Comparison of ENCODE assay signal across 8 cellular contexts in genomic region chr12:14239350-14239934, GRCh38.
DNase-seq lines count a peak whose midpoint lies in the region; ATAC-seq, FAIRE-seq and TF ChIP-seq lines count a peak whose summit lies in the region.

No MANE protein-coding gene starts in this region.

- peak; percentile 66 for FAIRE-seq in H1 (lab: Jason Lieb, UNC)

- H3K4me1 Mint-ChIP-seq in natural killer cell, result peaks cover 16 to 25% of the 10 kb centered on the region in 2 donors

- peaks cover 4% of the 10 kb centered on the region; the same call in 1 of the 2 replicates for H3K23me2 ChIP-seq in H1 (ENCODE audit: low read depth, low read length)

- no peak overlapping the region for H3K18ac ChIP-seq in H1 (ENCODE audit: extremely low read depth, low read length)

- peaks cover 8% of the 10 kb centered on the region for H3K36me3 Mint-ChIP-seq in natural killer cell

- no peak overlapping the region for H4K5ac ChIP-seq in H1 (ENCODE audit: insufficient read length, low read depth, low read length)

- DNase-seq in EH (ENCODE audit: low read depth) (peak; percentile 55), SKM-1 treated with dmso at 0.1 percent for 144 hours (lab: John Stamatoyannopoulos, UW; ENCODE audit: unreplicated experiment) (peak; percentile 75), H1 (ENCODE audit: low read depth in 1 of 2, low spot score in 2 of 2) (peak in 1 of 2 experiments; percentile 61), natural killer cell (peak; percentile 28), GM19240 (ENCODE audit: insufficient read length, low spot score) (no peak), NCI-H2029 (lab: John Stamatoyannopoulos, UW) (no peak)

- no peaks in the 10 kb centered on the region for H3K79me2 ChIP-seq in H1 (ENCODE audit: control insufficient read depth in 1 of 2, insufficient read depth in 2 of 2, low read length in 2 of 2)

- no peak for TF ChIP-seq EP300 in H1 (IDR thresholded peaks at IDR 0.05; ENCODE audit: borderline replicate concordance in 1 of 2, low read depth in 2 of 2, low read length in 2 of 2)

- peak in 2 of 3 experiments; percentile 6 to 21; a peak in 2 of 4 replicates for TF ChIP-seq CTCF in H1 (IDR thresholded peaks at IDR 0.05; ENCODE audit: control extremely low read depth in 1 of 3, insufficient read depth in 1 of 3, low read depth in 1 of 3, low read length in 3 of 3)
- no peak for TF ChIP-seq CTCF in natural killer cell (IDR thresholded peaks at IDR 0.05)

- peaks cover 0 to 3% of the 10 kb centered on the region in 2 donors for H3K9me3 Mint-ChIP-seq in natural killer cell

- no peak overlapping the region for H2BK12ac ChIP-seq in H1 (ENCODE audit: low read depth, low read length)

- 55% methylated on average over 13 of the region's 13 CpGs; no CpG with 5 or more reads in 1 of the 2 experiments for WGBS in H1 (ENCODE audit: extremely low coverage in 1 of 2, insufficient coverage in 1 of 2, insufficient read length in 1 of 2, insufficient replicate concordance in 2 of 2, low coverage in 1 of 2, low lambda C conversion rate in 2 of 2, missing lambda C conversion rate in 1 of 2), 2 experiments

- no peak overlapping the region for H3K56ac ChIP-seq in H1 (replicated peaks; ENCODE audit: insufficient read length, low read depth, low read length)

- no peak overlapping the region; the same call in 1 of the 2 replicates for H3K27ac ChIP-seq in H1 (ENCODE audit: low read depth, low read length)

- H3K36me3 ChIP-seq in H1 (ENCODE audit: control insufficient read depth in 2 of 4, insufficient read depth in 4 of 4, low read length in 3 of 4), result no peaks in the 10 kb centered on the region

- CTCF ChIA-PET in H1 (lab: Charles Lee; ENCODE audit: partially characterized antibody), result interaction anchor here (0.6 to 6.9 kb wide), 21 partner anchors 13 to 428 kb away, joined by 3 to 82 read pairs (median 5); partner anchors contain the start of gene ATF7IP

- H2BK120ac ChIP-seq in H1 (replicated peaks; ENCODE audit: low read depth, low read length), result no peak overlapping the region

- H3K9ac ChIP-seq in H1 (replicated peaks in 1 of 4; ENCODE audit: extremely low read depth in 1 of 4, low read depth in 3 of 4, low read length in 3 of 4), result no peak overlapping the region

- peaks cover 2 to 12% (median 5%) of the 10 kb centered on the region in 4 experiments; a peak in 6 of 7 replicates for H3K4me1 ChIP-seq in H1 (replicated peaks in 1 of 4; ENCODE audit: control insufficient read depth in 3 of 4, insufficient read depth in 4 of 4, low read length in 3 of 4)

- no peak overlapping the region for H3K14ac ChIP-seq in H1 (ENCODE audit: insufficient read length)

- H2AFZ ChIP-seq in H1 (ENCODE audit: low read length), result peak overlapping the region; percentile 83

- H3K4me3 ChIP-seq in H1 (ENCODE audit: extremely low read depth in 1 of 4, insufficient read depth in 2 of 4, low read depth in 3 of 4, low read length in 4 of 4), result peak overlapping the region in 1 of 4 experiments; percentile 26; a peak in 1 of 8 replicates

- TF ChIP-seq POLR2A in H1 (IDR thresholded peaks at IDR 0.05; ENCODE audit: control extremely low read depth in 1 of 2, low read depth in 2 of 2, low read length in 2 of 2), result 0 out of 3 replicates have a peak, but pooled peaks of 1 of the 2 experiments have one; percentile 27

- H4K8ac ChIP-seq in H1 (ENCODE audit: extremely low read depth, insufficient read depth, low read length), result no peak overlapping the region

- no peak overlapping the region for H2AK5ac ChIP-seq in H1 (ENCODE audit: low read depth, low read length)

- H3K79me1 ChIP-seq in H1 (ENCODE audit: low read depth, low read length), result no peaks in the 10 kb centered on the region

- H2BK20ac ChIP-seq in H1 (ENCODE audit: low read length), result no peak overlapping the region

- H2BK15ac ChIP-seq in H1 (ENCODE audit: low read length), result no peak overlapping the region

- no peak overlapping the region for H3K4ac ChIP-seq in H1 (replicated peaks; ENCODE audit: insufficient read length, low read depth, low read length)

- H4K20me1 ChIP-seq in H1 (replicated peaks in 1 of 2; ENCODE audit: control insufficient read depth in 1 of 2, insufficient read depth in 2 of 2, low read length in 2 of 2), result no peaks in the 10 kb centered on the region

- H3K4me2 ChIP-seq in H1 (ENCODE audit: insufficient read depth in 1 of 2, low read depth in 2 of 2, low read length in 2 of 2), result peak overlapping the region; percentile 37 to 56

- peak; percentile 68 for ATAC-seq in GM19455 (IDR thresholded peaks at IDR 0.05; ENCODE audit: unreplicated experiment)
- peak; percentile 75 for ATAC-seq in HG03460 (IDR thresholded peaks at IDR 0.05; ENCODE audit: unreplicated experiment)
- peak; percentile 81 to 82 (median 82) for ATAC-seq in natural killer cell

- H3K27ac Mint-ChIP-seq in natural killer cell, result peak overlapping the region; percentile 56 to 85

- no peaks in the 10 kb centered on the region for H3K27me3 Mint-ChIP-seq in natural killer cell (ENCODE audit: low read depth in 2 of 2)

- peak overlapping the region; percentile 86 for H3K4me3 Mint-ChIP-seq in natural killer cell

- no peaks in the 10 kb centered on the region for H3K27me3 ChIP-seq in H1 (replicated peaks in 1 of 4; ENCODE audit: control insufficient read depth in 3 of 4, extremely low read depth in 1 of 4, insufficient read depth in 3 of 4, low read length in 3 of 4)

- POLR2A ChIA-PET in H1 (lab: Charles Lee; ENCODE audit: partially characterized antibody), result interaction anchor here (0.6 to 3.0 kb wide), 7 partner anchors 12 to 474 kb away, joined by 3 to 17 read pairs (median 5); partner anchors contain the start of gene ATF7IP

- peak overlapping the region; percentile 1 for H4K91ac ChIP-seq in H1 (replicated peaks; ENCODE audit: insufficient read length, low read length)

- intact Hi-C loops in natural killer cell (cut with micrococcal nuclease), result loop anchor here (5.0 kb wide), 1 partner anchor 128 kb away; the partner anchor contains the start of gene ATF7IP

- H3K9me3 ChIP-seq in H1 (ENCODE audit: insufficient read depth in 2 of 2, low read depth in 1 of 2, low read length in 1 of 2), result peaks cover 0 to 7% of the 10 kb centered on the region in 2 experiments; a peak in 1 of 4 replicates

- peak; percentile 22 to 35 for TF ChIP-seq RAD21 in H1 (IDR thresholded peaks at IDR 0.05 in 1 of 2, conservative IDR thresholded peaks at IDR 0.05 in 1 of 2; ENCODE audit: low read depth in 2 of 2, low read length in 2 of 2)

- H3K23ac ChIP-seq in H1 (ENCODE audit: insufficient read length), result no peak overlapping the region

- peak overlapping the region; percentile 12 for H2BK5ac ChIP-seq in H1 (ENCODE audit: low read depth, low read length)

TF ChIP-seq in H1, 55 proteins besides CTCF, POLR2A, EP300 and RAD21 (continues in another document):
- no peak for TF ChIP-seq TEAD4 (IDR thresholded peaks at IDR 0.05; ENCODE audit: low read depth, low read length)
- TF ChIP-seq SUZ12 (IDR thresholded peaks at IDR 0.05; ENCODE audit: low read length), result no peak
- no peak for TF ChIP-seq CHD2 (IDR thresholded peaks at IDR 0.05; ENCODE audit: low read length)
- no peak for TF ChIP-seq RNF2 (IDR thresholded peaks at IDR 0.05; ENCODE audit: borderline replicate concordance, low read depth, low read length, missing control alignments, poor library complexity, severe bottlenecking)
- TF ChIP-seq KDM1A (IDR thresholded peaks at IDR 0.05; ENCODE audit: borderline replicate concordance, low read length), result no peak
- no peak for TF ChIP-seq ZNF274 (IDR thresholded peaks at IDR 0.05; ENCODE audit: borderline replicate concordance, extremely low read depth, low read length)
- TF ChIP-seq SAP30 (IDR thresholded peaks at IDR 0.05; ENCODE audit: insufficient read depth, insufficient replicate concordance, low read length), result no peak
- 0 out of 2 replicates have a peak, but pooled peaks have one; percentile 16 for TF ChIP-seq YY1 (IDR thresholded peaks at IDR 0.05; ENCODE audit: low read depth, low read length)
- TF ChIP-seq ASH2L (IDR thresholded peaks at IDR 0.05; ENCODE audit: low read length), result peak; percentile 4
- TF ChIP-seq CREB1 (IDR thresholded peaks at IDR 0.05), result no peak
- TF ChIP-seq CHD1 (IDR thresholded peaks at IDR 0.05; ENCODE audit: low read depth, low read length), result no peak
- TF ChIP-seq TAF1 (IDR thresholded peaks at IDR 0.05; ENCODE audit: low read depth, low read length), result peak; percentile 23; the same call in 1 of the 2 replicates
- TF ChIP-seq EZH2 (IDR thresholded peaks at IDR 0.05; ENCODE audit: low read depth, low read length, severe bottlenecking), result no peak
- no peak for TF ChIP-seq NANOG (IDR thresholded peaks at IDR 0.05; ENCODE audit: insufficient read depth, low read depth, low read length, poor library complexity, severe bottlenecking)
- no peak for TF ChIP-seq GTF2F1 (IDR thresholded peaks at IDR 0.05; ENCODE audit: borderline replicate concordance, low read depth, low read length)
- no peak for TF ChIP-seq NRF1 (IDR thresholded peaks at IDR 0.05; ENCODE audit: low read depth, low read length)
- TF ChIP-seq PHF8 (conservative IDR thresholded peaks at IDR 0.05; ENCODE audit: low read depth, low read length), result no peak
- no peak for TF ChIP-seq TCF12 (IDR thresholded peaks at IDR 0.05; ENCODE audit: low read depth, low read length)
- no peak for TF ChIP-seq SIX5 (IDR thresholded peaks at IDR 0.05; ENCODE audit: low read depth, low read length)
- TF ChIP-seq SP2 (IDR thresholded peaks at IDR 0.05; ENCODE audit: low read length), result no peak
- TF ChIP-seq EGR1 (IDR thresholded peaks at IDR 0.05; ENCODE audit: borderline replicate concordance, low read depth, low read length), result no peak

Comparison
In these comparisons a context has a peak if more than half of its experiments do, and no peak if none do; other contexts are left out.
1. DNase-seq: peak in EH (single experiment), SKM-1 treated with dmso at 0.1 percent for 144 hours (single experiment) and natural killer cell (single experiment); none in GM19240 (single experiment) and NCI-H2029 (single experiment).
2. Peak in every context shown above with its lines, with median percentiles within 50 percentile points of each other: ATAC-seq.